In the genomic region with DNA sequence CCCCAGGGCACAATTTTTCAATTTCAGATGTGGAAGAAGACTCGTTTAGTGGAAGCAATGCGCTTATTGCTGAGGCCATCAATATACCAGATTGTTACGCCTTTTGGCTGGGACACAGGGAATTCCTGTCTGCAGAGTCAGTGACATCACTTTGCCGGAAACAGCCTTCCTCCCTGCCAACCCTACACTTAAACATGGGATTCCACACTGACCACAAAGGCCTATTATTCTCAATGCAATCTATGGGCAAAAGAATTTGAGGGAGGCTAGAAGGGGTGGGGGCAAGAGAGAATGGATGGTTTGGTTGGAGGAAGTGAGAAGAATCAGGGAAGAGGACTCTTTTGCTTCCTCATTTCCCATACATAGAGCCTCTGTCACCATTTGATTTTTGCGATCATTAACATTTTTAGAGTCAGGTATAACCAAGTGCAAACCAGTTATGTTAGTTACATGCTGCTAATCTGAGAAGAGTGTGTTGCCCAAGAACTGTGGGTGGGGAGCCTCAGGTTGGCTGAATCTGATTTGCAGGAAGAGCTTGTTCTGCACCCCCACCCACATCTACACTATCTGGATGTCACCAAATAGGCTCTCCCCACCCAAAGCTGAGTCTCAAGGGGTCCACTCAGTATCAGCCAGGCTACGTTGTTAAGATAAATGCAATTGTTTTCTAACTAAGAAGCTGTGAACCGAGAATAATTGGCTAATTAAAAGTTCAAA, we compare ENCODE assay signal across 12 cellular contexts. TPM values are rescaled to one million over a fixed set of nuclear protein-coding genes. Genes with fewer than 3 reads are reported as not detected.
DNase-seq lines count a peak whose midpoint lies in the region; ATAC-seq and TF ChIP-seq lines count a peak whose summit lies in the region.
"Had no signal": no experiment of that assay in that cellular context is flagged by ENCODE, and none has a peak within 500 bp of the region (broad histone marks: within the 10 kb centered on the region; RNA-seq: fewer than 3 reads in every experiment).

No MANE protein-coding gene starts in this region.

- peak in 2 of 3 donors; percentile 34 to 46 for DNase-seq in CD4-positive, CD25-positive, alpha-beta regulatory T cell
- DNase-seq in PC-3 (peak; percentile 55), fibroblast of mammary gland (ENCODE audit: low read depth) (peak; percentile 75), NCI-H2196 (lab: John Stamatoyannopoulos, UW; ENCODE audit: unreplicated experiment) (no peak), DMS79 treated with DMSO at 0.1 percent for 48 hours (lab: John Stamatoyannopoulos, UW) (no peak)
- DNase-seq: activated CD4-positive, alpha-beta T cell treated with anti-CD3 and anti-CD28 coated beads, Interleukin-2, amount 50 U/mL, for 4 hours; GF-D8; NCI-H2029 had no signal

- peak overlapping the region in 2 of 4 donors; percentile 59 to 67 for H3K4me3 Mint-ChIP-seq in CD4-positive, CD25-positive, alpha-beta regulatory T cell
- no peak overlapping the region for H3K4me3 Mint-ChIP-seq in nephron

- H3K9ac ChIP-seq in PC-3 (ENCODE audit: low read length): no peak overlapping the region

- no peak overlapping the region for H2AFZ ChIP-seq in PC-3 (ENCODE audit: low read length)

- no peaks in the 10 kb centered on the region for H3K36me3 Mint-ChIP-seq in CD4-positive, CD25-positive, alpha-beta regulatory T cell
- peaks cover 4% of the 10 kb centered on the region for H3K36me3 Mint-ChIP-seq in nephron (ENCODE audit: low read depth)

- no peaks in the 10 kb centered on the region for H3K36me3 ChIP-seq in CD4-positive, CD25-positive, alpha-beta regulatory T cell (ENCODE audit: control insufficient read depth, insufficient read depth, low read length)
- no peaks in the 10 kb centered on the region for H3K36me3 ChIP-seq in PC-3 (ENCODE audit: low read depth, low read length)
- H3K36me3 ChIP-seq: uterus had no signal

- intact Hi-C loops in PC-3 (cut with micrococcal nuclease): no loop called here

- H3K4me1 ChIP-seq in CD4-positive, CD25-positive, alpha-beta regulatory T cell (ENCODE audit: control insufficient read depth, insufficient read depth, low read length, poor library complexity, severe bottlenecking): peaks cover 15% of the 10 kb centered on the region
- H3K4me1 ChIP-seq in PC-3 (ENCODE audit: insufficient read depth, low read length): no peaks in the 10 kb centered on the region; the same call in 1 of the 2 replicates

- H3K27me3 ChIP-seq in CD4-positive, CD25-positive, alpha-beta regulatory T cell (ENCODE audit: control insufficient read depth, insufficient read depth, low read length): no peaks in the 10 kb centered on the region
- H3K27me3 ChIP-seq in PC-3 (ENCODE audit: low read length): no peaks in the 10 kb centered on the region
- H3K27me3 ChIP-seq: uterus had no signal

- POLR2A ChIA-PET in PC-3 (lab: Charles Lee; ENCODE audit: unreplicated experiment): no interaction called here

- no peak overlapping the region for H3K4me2 ChIP-seq in PC-3 (ENCODE audit: low read length)

- no peaks in the 10 kb centered on the region for H3F3A ChIP-seq in PC-3 (ENCODE audit: low read length, unreplicated experiment)

- no peaks in the 10 kb centered on the region for H4K20me1 ChIP-seq in PC-3 (ENCODE audit: low read length)

- no TSS peak for BruUV-seq in PC-3 (replicated peaks; lab: Mats Ljungman, UMichigan)

- CTCF ChIA-PET in PC-3 (lab: Charles Lee): no interaction called here

- H3K27ac Mint-ChIP-seq in CD4-positive, CD25-positive, alpha-beta regulatory T cell: peak overlapping the region; percentile 44 to 93 (median 77)
- H3K27ac Mint-ChIP-seq in nephron: peak overlapping the region in 2 of 3 experiments; percentile 9 to 16

- no peaks in the 10 kb centered on the region for H3K9me2 ChIP-seq in PC-3 (replicated peaks; ENCODE audit: low read length)

- H3K27ac ChIP-seq in CD4-positive, CD25-positive, alpha-beta regulatory T cell (ENCODE audit: insufficient read depth, low read length, poor library complexity, severe bottlenecking): peak overlapping the region; percentile 73
- peak overlapping the region; percentile 23; the same call in 1 of the 2 replicates for H3K27ac ChIP-seq in PC-3 (ENCODE audit: low read length)

- no peaks in the 10 kb centered on the region for H3K9me3 ChIP-seq in CD4-positive, CD25-positive, alpha-beta regulatory T cell (ENCODE audit: control insufficient read depth in 2 of 2, low read length in 2 of 2)
- H3K9me3 ChIP-seq in PC-3 (ENCODE audit: low read length): no peaks in the 10 kb centered on the region
- H3K9me3 ChIP-seq: uterus had no signal

- peaks cover 7 to 57% (median 23%) of the 10 kb centered on the region in 4 donors for H3K4me1 Mint-ChIP-seq in CD4-positive, CD25-positive, alpha-beta regulatory T cell
- H3K4me1 Mint-ChIP-seq in nephron: no peaks in the 10 kb centered on the region

- H3K9me3 Mint-ChIP-seq in CD4-positive, CD25-positive, alpha-beta regulatory T cell: peaks cover 0 to 2% (median 0%) of the 10 kb centered on the region in 7 donors
- peaks cover 16% of the 10 kb centered on the region for H3K9me3 Mint-ChIP-seq in nephron

- peak overlapping the region; percentile 51 for H3K4me3 ChIP-seq in CD4-positive, CD25-positive, alpha-beta regulatory T cell (ENCODE audit: low read depth, low read length)
- no peak overlapping the region for H3K4me3 ChIP-seq in PC-3 (ENCODE audit: low read length)
- no peak overlapping the region for H3K4me3 ChIP-seq in fibroblast of mammary gland (ENCODE audit: control insufficient read depth, low read depth, low read length)
- H3K4me3 ChIP-seq: uterus had no signal

- no peak for TF ChIP-seq CTCF in PC-3 (conservative IDR thresholded peaks at IDR 0.05; ENCODE audit: low read depth, low read length)
- TF ChIP-seq CTCF in fibroblast of mammary gland (conservative IDR thresholded peaks at IDR 0.05; ENCODE audit: control insufficient read depth, insufficient read depth, low read depth, low read length): no peak
- no peak for TF ChIP-seq CTCF in nephron (IDR thresholded peaks at IDR 0.05; ENCODE audit: unreplicated experiment in 3 of 3)

- peak in 1 of 2 donors; percentile 25 for ATAC-seq in CD4-positive, CD25-positive, alpha-beta regulatory T cell (ENCODE audit: low read depth in 2 of 2)
- ATAC-seq in PC-3 (no peak), GM21390 (IDR thresholded peaks at IDR 0.05; ENCODE audit: unreplicated experiment) (no peak), GM18907 (IDR thresholded peaks at IDR 0.05; ENCODE audit: unreplicated experiment) (no peak)

- no peaks in the 10 kb centered on the region for H3K79me2 ChIP-seq in PC-3 (ENCODE audit: low read length)

- H3K27me3 Mint-ChIP-seq in CD4-positive, CD25-positive, alpha-beta regulatory T cell: no peaks in the 10 kb centered on the region
- H3K27me3 Mint-ChIP-seq in nephron (ENCODE audit: low read depth): peaks cover 5% of the 10 kb centered on the region

RNA-seq across cellular contexts. Expression of gene ENTPD1, which starts 58.2 kb away (rescaled TPM):
- 49.4 TPM for total RNA-seq in CD4-positive, CD25-positive, alpha-beta regulatory T cell
- 10 to 100 TPM in 3 of 4 donors, 1 to 10 TPM in 1; 3.5 to 38.3 (median 17.9) TPM for polyA plus RNA-seq in CD4-positive, CD25-positive, alpha-beta regulatory T cell
- total RNA-seq in PC-3 (2014; rRNA removed): not detected in 2 replicates

Comparison
In these comparisons a context has a peak if more than half of its experiments do, and no peak if none do; other contexts are left out.
1. DNase-seq: peak in CD4-positive, CD25-positive, alpha-beta regulatory T cell (2 of 3), PC-3 (single experiment) and fibroblast of mammary gland (single experiment); none in NCI-H2196 (single experiment) and DMS79 treated with DMSO at 0.1 percent for 48 hours (single experiment).
2. RNA of gene ENTPD1, which starts 58.2 kb away (total RNA-seq): 49.4 TPM in CD4-positive, CD25-positive, alpha-beta regulatory T cell (single experiment); not detected in PC-3; every median in the first group is over 10 times any median in the second.